In the genomic region with DNA sequence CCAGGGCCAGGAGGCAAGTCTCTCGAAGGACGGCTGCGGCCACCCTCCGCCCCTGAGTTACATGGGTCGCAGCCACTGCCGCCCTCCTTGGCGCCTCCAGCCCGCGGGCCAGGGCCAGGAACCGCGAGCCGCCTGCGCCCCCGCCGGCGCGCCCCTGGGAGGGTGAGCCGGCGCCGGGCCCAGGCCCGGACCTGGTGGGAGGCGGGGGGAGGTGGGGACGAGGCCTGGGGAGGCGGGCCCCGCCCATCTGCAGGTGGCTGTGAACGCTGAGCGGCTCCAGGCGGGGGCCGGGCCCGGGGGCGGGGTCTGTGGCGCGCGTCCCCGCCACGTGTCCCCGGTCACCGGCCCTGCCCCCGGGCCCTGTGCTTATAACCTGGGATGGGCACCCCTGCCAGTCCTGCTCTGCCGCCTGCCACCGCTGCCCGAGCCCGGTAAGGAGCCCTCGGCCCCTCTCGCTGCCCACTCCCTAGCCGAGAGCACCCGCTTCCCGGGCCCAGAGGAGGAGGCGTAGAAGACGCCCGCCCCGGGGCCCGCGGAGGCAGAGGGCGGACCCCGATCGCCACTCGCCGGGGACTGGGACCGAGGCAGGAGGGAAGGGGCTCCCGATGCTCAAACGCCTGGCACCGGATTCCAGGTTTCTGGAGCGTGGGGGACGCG, we compare ENCODE assay signal across 1 cellular context.
A peak's percentile ranks its signal among the peaks of the same experiment; 100 is the strongest.
TF ChIP-seq lines count a peak whose summit lies in the region.

A gene (plus strand): TSS at position 397 of the 657 bp plus-strand sequence. CDS start 7,268 bp downstream, outside the sequence.

TF ChIP-seq in H1, 55 proteins besides CTCF, POLR2A, EP300 and RAD21 (continued from another document):
- TF ChIP-seq, protein P1, sequence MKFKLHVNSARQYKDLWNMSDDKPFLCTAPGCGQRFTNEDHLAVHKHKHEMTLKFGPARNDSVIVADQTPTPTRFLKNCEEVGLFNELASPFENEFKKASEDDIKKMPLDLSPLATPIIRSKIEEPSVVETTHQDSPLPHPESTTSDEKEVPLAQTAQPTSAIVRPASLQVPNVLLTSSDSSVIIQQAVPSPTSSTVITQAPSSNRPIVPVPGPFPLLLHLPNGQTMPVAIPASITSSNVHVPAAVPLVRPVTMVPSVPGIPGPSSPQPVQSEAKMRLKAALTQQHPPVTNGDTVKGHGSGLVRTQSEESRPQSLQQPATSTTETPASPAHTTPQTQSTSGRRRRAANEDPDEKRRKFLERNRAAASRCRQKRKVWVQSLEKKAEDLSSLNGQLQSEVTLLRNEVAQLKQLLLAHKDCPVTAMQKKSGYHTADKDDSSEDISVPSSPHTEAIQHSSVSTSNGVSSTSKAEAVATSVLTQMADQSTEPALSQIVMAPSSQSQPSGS (IDR thresholded peaks at IDR 0.05; ENCODE audit: low read length) = no peak
- no peak for TF ChIP-seq SRF (IDR thresholded peaks at IDR 0.05; ENCODE audit: low read depth, low read length)
- TF ChIP-seq TAF1 (IDR thresholded peaks at IDR 0.05; ENCODE audit: low read depth, low read length) = 0 out of 2 replicates have a peak, but pooled peaks have one; percentile 11
- no peak for TF ChIP-seq RBBP5 (IDR thresholded peaks at IDR 0.05; ENCODE audit: borderline replicate concordance, low read depth, low read length)
- no peak for TF ChIP-seq NANOG (IDR thresholded peaks at IDR 0.05; ENCODE audit: insufficient read depth, low read depth, low read length, poor library complexity, severe bottlenecking)
- no peak for TF ChIP-seq SP1 (IDR thresholded peaks at IDR 0.05; ENCODE audit: low read depth, low read length)
- TF ChIP-seq CEBPB (IDR thresholded peaks at IDR 0.05; ENCODE audit: low read depth, low read length) = no peak
- 0 out of 4 replicates have a peak, but pooled peaks of 1 of the 2 experiments have one; percentile 54 for TF ChIP-seq HDAC2 (IDR thresholded peaks at IDR 0.05; ENCODE audit: borderline replicate concordance in 1 of 2, low read depth in 2 of 2, low read length in 2 of 2)
- TF ChIP-seq KDM4A (IDR thresholded peaks at IDR 0.05; ENCODE audit: low read depth, low read length, severe bottlenecking) = peak; percentile 71
- no peak for TF ChIP-seq GTF2F1 (IDR thresholded peaks at IDR 0.05; ENCODE audit: borderline replicate concordance, low read depth, low read length)
- 0 out of 2 replicates have a peak, but pooled peaks have one; percentile 33 for TF ChIP-seq PHF8 (conservative IDR thresholded peaks at IDR 0.05; ENCODE audit: low read depth, low read length)
- no peak for TF ChIP-seq NRF1 (IDR thresholded peaks at IDR 0.05; ENCODE audit: low read depth, low read length)
- TF ChIP-seq EZH2 (IDR thresholded peaks at IDR 0.05; ENCODE audit: low read depth, low read length, severe bottlenecking) = peak; percentile 38
- TF ChIP-seq POLR2AphosphoS5 (IDR thresholded peaks at IDR 0.05; ENCODE audit: low read depth, low read length) = 0 out of 2 replicates have a peak, but pooled peaks have one; percentile 40
- peak; percentile 12; the same call in 1 of the 2 replicates for TF ChIP-seq TBP (IDR thresholded peaks at IDR 0.05; ENCODE audit: low read depth, low read length)
- TF ChIP-seq SIN3A (conservative IDR thresholded peaks at IDR 0.05 in 1 of 2, IDR thresholded peaks at IDR 0.05 in 1 of 2; ENCODE audit: low read depth in 1 of 2, low read length in 2 of 2) = no peak; a peak in 1 of 4 replicates
- TF ChIP-seq SIRT6 (IDR thresholded peaks at IDR 0.05; ENCODE audit: low read length) = no peak
- TF ChIP-seq, protein P2, sequence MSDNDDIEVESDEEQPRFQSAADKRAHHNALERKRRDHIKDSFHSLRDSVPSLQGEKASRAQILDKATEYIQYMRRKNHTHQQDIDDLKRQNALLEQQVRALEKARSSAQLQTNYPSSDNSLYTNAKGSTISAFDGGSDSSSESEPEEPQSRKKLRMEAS (IDR thresholded peaks at IDR 0.05) = peak; percentile 75
- TF ChIP-seq JUND (IDR thresholded peaks at IDR 0.05; ENCODE audit: low read length) = no peak
